In the genomic region with DNA sequence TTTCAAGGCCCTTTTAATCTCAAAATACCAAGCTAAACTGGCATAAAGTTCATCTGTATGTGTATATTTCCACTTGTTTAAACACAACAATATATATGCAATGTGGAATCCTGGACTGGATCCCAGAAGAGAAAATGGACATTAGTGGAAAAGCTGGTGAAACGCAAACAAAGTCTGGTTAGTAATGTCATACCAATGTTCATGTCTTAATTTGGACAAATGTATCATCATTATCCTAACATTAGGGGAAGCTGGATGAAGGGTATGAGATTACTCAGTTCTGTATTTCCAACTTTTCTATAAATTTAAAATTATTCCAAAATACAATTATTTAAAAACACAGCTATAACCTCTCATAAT, we compare ENCODE assay signal across 10 cellular contexts. TPM values are rescaled to one million over a fixed set of nuclear protein-coding genes. Genes with fewer than 3 reads are reported as not detected.
DNase-seq lines count a peak whose midpoint lies in the region; ATAC-seq and TF ChIP-seq lines count a peak whose summit lies in the region.
"Had no signal": no experiment of that assay in that cellular context is flagged by ENCODE, and none has a peak within 500 bp of the region (broad histone marks: within the 10 kb centered on the region; RNA-seq: fewer than 3 reads in every experiment).

No MANE protein-coding gene starts in this region.

- no peaks in the 10 kb centered on the region for H3K36me3 ChIP-seq in CD8-positive, alpha-beta T cell (ENCODE audit: insufficient read depth, low read length)
- peaks cover 0 to 13% of the 10 kb centered on the region in 2 experiments; a peak in 2 of 3 replicates for H3K36me3 ChIP-seq in HEK293 (ENCODE audit: control insufficient read depth in 2 of 2, insufficient read depth in 1 of 2, low read length in 2 of 2)
- peaks cover 0 to 10% (median 0%) of the 10 kb centered on the region in 3 experiments for H3K36me3 ChIP-seq in naive thymus-derived CD4-positive, alpha-beta T cell (ENCODE audit: control insufficient read depth in 2 of 3, insufficient read depth in 3 of 3, low read length in 3 of 3)

- TF ChIP-seq CTCF in CD8-positive, alpha-beta T cell (IDR thresholded peaks at IDR 0.05), result no peak
- TF ChIP-seq CTCF in HEK293 (tag by site-specific recombination; IDR thresholded peaks at IDR 0.05) (no peak), glutamatergic neuron (IDR thresholded peaks at IDR 0.05; ENCODE audit: partially characterized antibody, unreplicated experiment) (no peak)
- no peak for TF ChIP-seq CTCF in activated CD8-positive, alpha-beta T cell treated with anti-CD3 and anti-CD28 coated beads for 36 hours (IDR thresholded peaks at IDR 0.05)

- H3K36me3 Mint-ChIP-seq in CD8-positive, alpha-beta T cell, result peaks cover 42% of the 10 kb centered on the region
- H3K36me3 Mint-ChIP-seq in activated CD8-positive, alpha-beta T cell treated with anti-CD3 and anti-CD28 coated beads for 36 hours (ENCODE audit: low read depth), result peaks cover 42% of the 10 kb centered on the region
- H3K36me3 Mint-ChIP-seq in naive thymus-derived CD4-positive, alpha-beta T cell, result peaks cover 0 to 26% (median 14%) of the 10 kb centered on the region in 5 donors
- no peaks in the 10 kb centered on the region for H3K36me3 Mint-ChIP-seq in glutamatergic neuron (ENCODE audit: unreplicated experiment)

- CTCF ChIA-PET in CD8-positive, alpha-beta T cell (lab: Charles Lee), result interaction anchor here (0.8 to 1.6 kb wide), 4 partner anchors 12 to 79 kb away, joined by 3 to 4 read pairs (median 3); no protein-coding TSS in a partner anchor
- CTCF ChIA-PET in HEK293 (lab: Yijun Ruan, JAX), result interaction anchor here (1.3 kb wide), 2 partner anchors 77 to 393 kb away, joined by 3 to 5 read pairs; no protein-coding TSS in a partner anchor
- CTCF ChIA-PET in activated CD8-positive, alpha-beta T cell treated with anti-CD3 and anti-CD28 coated beads for 36 hours (lab: Charles Lee), result interaction anchor here (1.3 kb wide), 2 partner anchors 38 to 77 kb away, joined by 3 read pairs; no protein-coding TSS in a partner anchor
- CTCF ChIA-PET in naive thymus-derived CD4-positive, alpha-beta T cell (lab: Charles Lee), result no interaction called here

- no peak overlapping the region for H3K27ac ChIP-seq in CD8-positive, alpha-beta T cell (ENCODE audit: low read depth, low read length)
- H3K27ac ChIP-seq in HEK293 (ENCODE audit: extremely low read depth, low read depth, low read length), result no peak overlapping the region
- peak overlapping the region; percentile 96 for H3K27ac ChIP-seq in naive thymus-derived CD4-positive, alpha-beta T cell (ENCODE audit: low read depth, low read length)

- H3K4me1 ChIP-seq in CD8-positive, alpha-beta T cell (ENCODE audit: insufficient read depth, low read length), result peaks cover 64% of the 10 kb centered on the region
- H3K4me1 ChIP-seq in HEK293 (ENCODE audit: control insufficient read depth, insufficient read depth, low read length), result peaks cover 21% of the 10 kb centered on the region
- H3K4me1 ChIP-seq in naive thymus-derived CD4-positive, alpha-beta T cell (ENCODE audit: control insufficient read depth in 2 of 2, insufficient read depth in 2 of 2, low read length in 2 of 2), result peaks cover 46 to 48% of the 10 kb centered on the region in 2 donors

- H3K27ac Mint-ChIP-seq in CD8-positive, alpha-beta T cell, result peak overlapping the region; percentile 67
- H3K27ac Mint-ChIP-seq in activated CD8-positive, alpha-beta T cell treated with anti-CD3 and anti-CD28 coated beads for 36 hours, result peak overlapping the region; percentile 98
- peak overlapping the region in 6 of 9 donors; percentile 45 to 73 (median 64) for H3K27ac Mint-ChIP-seq in naive thymus-derived CD4-positive, alpha-beta T cell
- no peak overlapping the region for H3K27ac Mint-ChIP-seq in glutamatergic neuron (ENCODE audit: unreplicated experiment)

- DNase-seq in CD8-positive, alpha-beta T cell, result no peak
- DNase-seq in activated CD8-positive, alpha-beta T cell treated with anti-CD3 and anti-CD28 coated beads for 36 hours, result no peak
- DNase-seq in naive thymus-derived CD4-positive, alpha-beta T cell, result no peak
- DNase-seq in SW 1271 (lab: John Stamatoyannopoulos, UW) (no peak), NCI-H2171 (lab: John Stamatoyannopoulos, UW) (no peak), hypothalamus (lab: John Stamatoyannopoulos, UW) (no peak), glutamatergic neuron (no peak)
- DNase-seq: NCI-H2227 treated with DMSO at 0.1 percent for 48 hours; stimulated activated naive CD4-positive, alpha-beta T cell had no signal

- no peak for ATAC-seq in CD8-positive, alpha-beta T cell
- no peak for ATAC-seq in activated CD8-positive, alpha-beta T cell treated with anti-CD3 and anti-CD28 coated beads for 36 hours
- no peak for ATAC-seq in naive thymus-derived CD4-positive, alpha-beta T cell

- no peaks in the 10 kb centered on the region for H3K9me3 ChIP-seq in CD8-positive, alpha-beta T cell (ENCODE audit: low read length)
- no peaks in the 10 kb centered on the region for H3K9me3 ChIP-seq in HEK293 (ENCODE audit: control insufficient read depth, insufficient read depth, low read depth, low read length)
- H3K9me3 ChIP-seq in naive thymus-derived CD4-positive, alpha-beta T cell (ENCODE audit: control insufficient read depth in 2 of 3, low read length in 3 of 3), result no peaks in the 10 kb centered on the region

- peak overlapping the region; percentile 66 for H3K4me3 Mint-ChIP-seq in CD8-positive, alpha-beta T cell
- H3K4me3 Mint-ChIP-seq in activated CD8-positive, alpha-beta T cell treated with anti-CD3 and anti-CD28 coated beads for 36 hours, result peak overlapping the region; percentile 92
- peak overlapping the region; percentile 35 to 99 (median 82) for H3K4me3 Mint-ChIP-seq in naive thymus-derived CD4-positive, alpha-beta T cell
- H3K4me3 Mint-ChIP-seq in glutamatergic neuron (ENCODE audit: unreplicated experiment), result no peak overlapping the region

- H3K27me3 Mint-ChIP-seq in CD8-positive, alpha-beta T cell (ENCODE audit: low read depth), result no peaks in the 10 kb centered on the region
- H3K27me3 Mint-ChIP-seq in activated CD8-positive, alpha-beta T cell treated with anti-CD3 and anti-CD28 coated beads for 36 hours, result no peaks in the 10 kb centered on the region
- H3K27me3 Mint-ChIP-seq in naive thymus-derived CD4-positive, alpha-beta T cell, result no peaks in the 10 kb centered on the region
- peaks cover 10% of the 10 kb centered on the region for H3K27me3 Mint-ChIP-seq in glutamatergic neuron (ENCODE audit: unreplicated experiment)

- no peak overlapping the region for H3K4me3 ChIP-seq in CD8-positive, alpha-beta T cell (ENCODE audit: low read depth, low read length)
- no peak overlapping the region for H3K4me3 ChIP-seq in HEK293 (ENCODE audit: low read depth, low read length)
- H3K4me3 ChIP-seq in naive thymus-derived CD4-positive, alpha-beta T cell (ENCODE audit: low read length), result peak overlapping the region; percentile 7

- POLR2A ChIA-PET in CD8-positive, alpha-beta T cell (lab: Charles Lee), result interaction anchor here (0.5 to 1.3 kb wide), 3 partner anchors 26 to 268 kb away, joined by 3 read pairs; no protein-coding TSS in a partner anchor
- POLR2A ChIA-PET in HEK293 (lab: Yijun Ruan, JAX), result no interaction called here
- POLR2A ChIA-PET in activated CD8-positive, alpha-beta T cell treated with anti-CD3 and anti-CD28 coated beads for 36 hours (lab: Charles Lee), result interaction anchor here (1.0 kb wide), 1 partner anchor 34 kb away, joined by 3 read pairs; no protein-coding TSS in a partner anchor
- POLR2A ChIA-PET in naive thymus-derived CD4-positive, alpha-beta T cell (lab: Charles Lee), result no interaction called here

- intact Hi-C loops in CD8-positive, alpha-beta T cell (cut with DNase I, micrococcal nuclease), result loop anchor here (5.0 to 10.0 kb wide), 6 partner anchors 34 to 1206 kb away; a partner anchor contains a TSS
- intact Hi-C loops in activated CD8-positive, alpha-beta T cell treated with anti-CD3 and anti-CD28 coated beads for 36 hours (cut with micrococcal nuclease), result loop anchor here (5.0 to 10.0 kb wide), 2 partner anchors 76 to 383 kb away; no protein-coding TSS in a partner anchor
- intact Hi-C loops in naive thymus-derived CD4-positive, alpha-beta T cell (cut with micrococcal nuclease), result loop anchor here (5.0 to 10.0 kb wide), 5 partner anchors 633 to 1857 kb away; a partner anchor contains a TSS

- H3K4me1 Mint-ChIP-seq in CD8-positive, alpha-beta T cell (ENCODE audit: low read depth), result peaks cover 61% of the 10 kb centered on the region
- peaks cover 48% of the 10 kb centered on the region for H3K4me1 Mint-ChIP-seq in activated CD8-positive, alpha-beta T cell treated with anti-CD3 and anti-CD28 coated beads for 36 hours (ENCODE audit: low read depth)
- H3K4me1 Mint-ChIP-seq in naive thymus-derived CD4-positive, alpha-beta T cell, result peaks cover 48 to 76% (median 68%) of the 10 kb centered on the region in 7 donors
- H3K4me1 Mint-ChIP-seq in glutamatergic neuron (ENCODE audit: low read depth, unreplicated experiment), result peaks cover 22% of the 10 kb centered on the region

- no peaks in the 10 kb centered on the region for H3K27me3 ChIP-seq in CD8-positive, alpha-beta T cell (ENCODE audit: insufficient read depth, low read length)
- no peaks in the 10 kb centered on the region for H3K27me3 ChIP-seq in naive thymus-derived CD4-positive, alpha-beta T cell (ENCODE audit: control insufficient read depth in 2 of 2, insufficient read depth in 2 of 2, low read length in 2 of 2)

- peaks cover 4% of the 10 kb centered on the region for H3K9me3 Mint-ChIP-seq in CD8-positive, alpha-beta T cell
- H3K9me3 Mint-ChIP-seq in activated CD8-positive, alpha-beta T cell treated with anti-CD3 and anti-CD28 coated beads for 36 hours, result no peaks in the 10 kb centered on the region
- peaks cover 0 to 5% (median 0%) of the 10 kb centered on the region in 11 donors for H3K9me3 Mint-ChIP-seq in naive thymus-derived CD4-positive, alpha-beta T cell
- H3K9me3 Mint-ChIP-seq in glutamatergic neuron (ENCODE audit: unreplicated experiment), result peaks cover 14% of the 10 kb centered on the region

TF ChIP-seq in HEK293, 187 proteins besides CTCF, POLR2A, EP300 and RAD21 (continues in another document):
- TF ChIP-seq ZNF596 (tag by site-specific recombination; IDR thresholded peaks at IDR 0.05), result no peak
- TF ChIP-seq KLF1 (tag by site-specific recombination; IDR thresholded peaks at IDR 0.05), result no peak
- TF ChIP-seq ZNF248 (tag by site-specific recombination; IDR thresholded peaks at IDR 0.05), result no peak
- no peak for TF ChIP-seq ZNF266 (tag by site-specific recombination; IDR thresholded peaks at IDR 0.05; ENCODE audit: low read depth)
- TF ChIP-seq ZNF529 (tag by site-specific recombination; IDR thresholded peaks at IDR 0.05; ENCODE audit: insufficient replicate concordance), result peak; percentile 100
- TF ChIP-seq ZNF426 (tag by site-specific recombination; IDR thresholded peaks at IDR 0.05), result no peak
- no peak for TF ChIP-seq SCRT1 (tag by site-specific recombination; IDR thresholded peaks at IDR 0.05; ENCODE audit: borderline replicate concordance)
- TF ChIP-seq GLI2 (tag by site-specific recombination; IDR thresholded peaks at IDR 0.05; ENCODE audit: borderline replicate concordance, low read depth), result no peak

RNA-seq across cellular contexts. Expression of a gene that starts 3.8 kb away (rescaled TPM):
- 100 to 1,000 TPM; 166 to 169 TPM for total RNA-seq in CD8-positive, alpha-beta T cell
- 10 to 100 TPM; 80.5 to 84.0 TPM for total RNA-seq in activated CD8-positive, alpha-beta T cell treated with anti-CD3 and anti-CD28 coated beads for 36 hours
- total RNA-seq in naive thymus-derived CD4-positive, alpha-beta T cell, result 100 to 1,000 TPM; 108 to 158 (median 131) TPM
- polyA plus RNA-seq in naive thymus-derived CD4-positive, alpha-beta T cell, result 100 to 1,000 TPM in 1 of 2 donors, 10 to 100 TPM in 1; 82.6 to 108 TPM
- 79.9 TPM for total RNA-seq in glutamatergic neuron (ENCODE audit: unreplicated experiment)

Comparison
In these comparisons a context has a peak if more than half of its experiments do, and no peak if none do; other contexts are left out.
1. POLR2A ChIA-PET loops: an anchor here in CD8-positive, alpha-beta T cell (0.5 to 1.3 kb wide) and activated CD8-positive, alpha-beta T cell treated with anti-CD3 and anti-CD28 coated beads for 36 hours (1.0 kb wide); none called in HEK293 and naive thymus-derived CD4-positive, alpha-beta T cell.